Comparison of ENCODE assay signal across 8 cellular contexts in the genomic region with DNA sequence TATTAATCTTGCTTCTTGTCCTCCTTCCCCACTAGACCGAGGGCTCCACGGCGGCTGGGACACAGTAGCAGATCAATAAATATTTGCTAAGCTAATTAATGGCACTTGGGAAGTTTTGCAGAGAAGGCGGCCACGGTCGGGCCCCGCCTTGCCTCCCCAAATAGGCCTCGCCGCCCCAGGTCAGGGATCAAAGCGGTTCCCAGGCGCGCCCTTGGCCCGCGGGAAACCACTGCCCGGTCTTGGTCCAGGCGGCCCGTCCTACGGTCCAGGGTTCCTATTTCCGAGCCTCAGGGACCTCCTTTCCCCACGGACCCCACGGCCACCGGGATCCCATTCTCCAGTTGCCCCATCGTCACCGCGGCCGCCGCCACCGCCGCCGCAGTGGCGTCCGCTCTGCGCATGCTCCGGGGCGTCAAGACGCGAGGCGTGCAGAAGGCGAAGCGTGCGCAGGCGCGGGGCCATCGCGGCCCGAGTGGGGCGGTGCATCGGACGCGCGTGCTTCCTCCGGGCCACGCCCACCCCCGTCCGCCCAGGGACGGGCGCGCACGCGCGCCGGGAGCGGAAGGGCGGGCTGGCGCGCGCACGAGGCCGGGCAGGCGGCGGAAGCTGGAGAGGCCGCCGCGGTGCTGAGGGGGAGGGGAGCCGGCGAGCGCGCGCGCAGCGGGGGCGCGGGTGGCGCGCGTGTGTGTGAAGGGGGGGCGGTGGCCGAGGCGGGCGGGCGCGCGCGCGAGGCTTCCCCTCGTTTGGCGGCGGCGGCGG. TPM values are rescaled to one million over a fixed set of nuclear protein-coding genes. Genes with fewer than 3 reads are reported as not detected.
DNase-seq lines count a peak whose midpoint lies in the region; ATAC-seq, FAIRE-seq and TF ChIP-seq lines count a peak whose summit lies in the region.

Gene SMARCA4, plus strand, starts transcription at position 717 of the 759 bp plus-strand sequence. CDS start 23,122 bp downstream, outside the sequence.

- peak within 1 kb of the TSS; percentile 89 for H3K4me3 ChIP-seq in Karpas-422 (ENCODE audit: low read length)
- peak within 1 kb of the TSS; percentile 75 to 95 (median 82) for H3K4me3 ChIP-seq in esophagus muscularis mucosa
- peak within 1 kb of the TSS; percentile 91 to 97 for H3K4me3 ChIP-seq in muscle layer of duodenum (ENCODE audit: low read depth in 1 of 2, low read length in 2 of 2)

- peak within 1 kb of the TSS; percentile 96 for H3K9ac ChIP-seq in Karpas-422 (ENCODE audit: low read length)

- H4K20me1 ChIP-seq in Karpas-422 (ENCODE audit: insufficient read depth, low read depth, low read length): peaks cover 11% of the 10 kb centered on the region

- H2AFZ ChIP-seq in Karpas-422 (ENCODE audit: low read length): peak within 1 kb of the TSS; percentile 65; the same call in 1 of the 2 replicates

- TF ChIP-seq CTCF in esophagus muscularis mucosa (IDR thresholded peaks at IDR 0.05): peak in 1 of 3 experiments; percentile 33

- H3K27me3 ChIP-seq in Karpas-422 (ENCODE audit: low read length): no peaks in the 10 kb centered on the region
- no peaks in the 10 kb centered on the region for H3K27me3 ChIP-seq in esophagus muscularis mucosa
- H3K27me3 ChIP-seq in muscle layer of duodenum (ENCODE audit: low read depth, low read length): no peaks in the 10 kb centered on the region

- TF ChIP-seq POLR2A in esophagus muscularis mucosa (IDR thresholded peaks at IDR 0.05; ENCODE audit: low read depth): peak; percentile 88

- peak; percentile 97 for DNase-seq in DMS53 (lab: John Stamatoyannopoulos, UW)
- DNase-seq in Karpas-422: peak; percentile 99
- peak; percentile 87 for DNase-seq in RCC 7860 (ENCODE audit: low spot score)
- DNase-seq in activated T-cell treated with anti-CD3 and anti-CD28 coated beads, Interleukin-2, amount 50 U/mL, for 72 hours: peak; percentile 98 to 100
- DNase-seq in esophagus muscularis mucosa (ENCODE audit: extremely low spot score): peak; percentile 98
- peak; percentile 93 for DNase-seq in stimulated activated CD8-positive, alpha-beta memory T cell treated with anti-CD3 and anti-CD28 coated beads, Interleukin-7, amount 100 ng/mL, for 24 hours (ENCODE audit: low read depth)

- 2% methylated on average over 4 of the region's 100 CpGs for WGBS in esophagus muscularis mucosa

- peaks cover 46% of the 10 kb centered on the region for H3K4me1 Mint-ChIP-seq in activated T-cell treated with anti-CD3 and anti-CD28 coated beads, Interleukin-2, amount 50 U/mL, for 72 hours (ENCODE audit: low read depth)

- H3K27ac ChIP-seq in Karpas-422 (ENCODE audit: low read length): peak within 1 kb of the TSS; percentile 71
- peak within 1 kb of the TSS; percentile 94 to 97 (median 96) for H3K27ac ChIP-seq in esophagus muscularis mucosa (replicated peaks in 1 of 4)
- peak within 1 kb of the TSS; percentile 69 for H3K27ac ChIP-seq in muscle layer of duodenum (ENCODE audit: low read length)

- FAIRE-seq in RCC 7860 (lab: Jason Lieb, UNC): no peak

- intact Hi-C loops in esophagus muscularis mucosa (cut with DNase I): no loop called here

- H3K79me2 ChIP-seq in Karpas-422 (ENCODE audit: low read length): peaks cover 43% of the 10 kb centered on the region

- H3K36me3 ChIP-seq in Karpas-422 (ENCODE audit: insufficient read depth, low read length) (0 out of 2 replicates have a peak, but pooled peaks cover 4% of the 10 kb centered on the region), esophagus muscularis mucosa (no peaks in the 10 kb centered on the region), muscle layer of duodenum (ENCODE audit: control insufficient read depth in 1 of 2, insufficient read depth in 2 of 2, low read length in 2 of 2) (no peaks in the 10 kb centered on the region)

- no peaks in the 10 kb centered on the region for H3K9me3 Mint-ChIP-seq in activated T-cell treated with anti-CD3 and anti-CD28 coated beads, Interleukin-2, amount 50 U/mL, for 72 hours

- H3K27ac Mint-ChIP-seq in activated T-cell treated with anti-CD3 and anti-CD28 coated beads, Interleukin-2, amount 50 U/mL, for 72 hours: peak within 1 kb of the TSS; percentile 93

- H3K36me3 Mint-ChIP-seq in activated T-cell treated with anti-CD3 and anti-CD28 coated beads, Interleukin-2, amount 50 U/mL, for 72 hours (ENCODE audit: insufficient read depth in 2 of 2): no peaks in the 10 kb centered on the region

- H3K9me3 ChIP-seq in Karpas-422 (ENCODE audit: low read length): no peaks in the 10 kb centered on the region
- H3K9me3 ChIP-seq in esophagus muscularis mucosa: no peaks in the 10 kb centered on the region
- no peaks in the 10 kb centered on the region for H3K9me3 ChIP-seq in muscle layer of duodenum (ENCODE audit: control insufficient read depth in 1 of 2, low read length in 2 of 2)

- no peak for TF ChIP-seq EP300 in esophagus muscularis mucosa (IDR thresholded peaks at IDR 0.05)

- H3K9me2 ChIP-seq in Karpas-422 (replicated peaks; ENCODE audit: insufficient read depth, low read length): no peaks in the 10 kb centered on the region

- H3K27me3 Mint-ChIP-seq in activated T-cell treated with anti-CD3 and anti-CD28 coated beads, Interleukin-2, amount 50 U/mL, for 72 hours (ENCODE audit: low read depth): no peaks in the 10 kb centered on the region

- H3K4me2 ChIP-seq in Karpas-422 (ENCODE audit: low read depth, low read length, poor library complexity, severe bottlenecking): peak within 1 kb of the TSS; percentile 90

- ATAC-seq in GM21737 (IDR thresholded peaks at IDR 0.05; ENCODE audit: unreplicated experiment): peak; percentile 73
- peak; percentile 78 to 79 for ATAC-seq in activated T-cell treated with anti-CD3 and anti-CD28 coated beads, Interleukin-2, amount 50 U/mL, for 72 hours (replicated peaks in 1 of 2)

- peak within 1 kb of the TSS; percentile 93 for H3K4me3 Mint-ChIP-seq in activated T-cell treated with anti-CD3 and anti-CD28 coated beads, Interleukin-2, amount 50 U/mL, for 72 hours

- H3K4me1 ChIP-seq in Karpas-422 (ENCODE audit: low read length) (peaks cover 40% of the 10 kb centered on the region), esophagus muscularis mucosa (peaks cover 16 to 39% (median 31%) of the 10 kb centered on the region in 4 donors), muscle layer of duodenum (ENCODE audit: control insufficient read depth in 1 of 2, insufficient read depth in 2 of 2, low read length in 2 of 2) (peaks cover 4 to 17% of the 10 kb centered on the region in 2 donors)

RNA-seq across cellular contexts. Expression of gene SMARCA4, which starts in this region (rescaled TPM):
- 103 and 118 TPM in 2 replicates for total RNA-seq in Karpas-422 (2014; rRNA removed; shearing (Covaris generic); ENCODE audit: low replicate concordance)
- total RNA-seq in activated T-cell treated with anti-CD3 and anti-CD28 coated beads, Interleukin-2, amount 50 U/mL, for 72 hours: 10 to 100 TPM; 80.5 to 83.2 TPM
- total RNA-seq in esophagus muscularis mucosa: 10 to 100 TPM; 48.0 to 78.2 (median 53.9) TPM

Comparison
In these comparisons a context has a peak if more than half of its experiments do, and no peak if none do; other contexts are left out.
1. Peak in every context shown above with its lines: DNase-seq, ATAC-seq, H3K4me3 ChIP-seq and H3K27ac ChIP-seq.